In the genomic region with DNA sequence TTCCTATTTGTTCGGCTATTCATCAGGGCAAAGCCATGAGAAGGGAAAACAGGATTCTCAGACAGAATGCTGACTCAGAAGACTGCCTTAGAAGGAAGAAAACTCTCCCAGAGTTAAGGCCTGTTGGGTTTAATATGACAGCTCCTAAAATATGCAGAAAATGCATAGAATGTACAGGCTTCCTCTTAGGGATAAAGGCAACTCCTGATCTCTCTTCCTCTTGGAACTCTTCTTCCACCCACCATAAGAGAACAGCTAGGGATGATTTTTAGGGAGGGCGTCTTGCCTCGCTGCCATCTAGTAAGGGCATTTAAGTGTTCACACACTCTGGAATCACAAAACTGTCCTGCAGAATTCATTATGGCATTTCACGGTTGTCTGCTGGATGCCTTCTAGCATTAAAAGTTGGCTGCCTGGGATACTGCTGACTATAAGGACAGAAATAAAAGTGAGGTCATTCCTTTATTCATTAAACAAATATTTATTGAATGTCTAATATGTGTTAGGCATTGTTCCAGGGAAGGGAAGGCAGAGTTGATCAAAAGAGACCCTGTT, we compare ENCODE assay signal across 1 cellular context.
TF ChIP-seq lines count a peak whose summit lies in the region.

No MANE protein-coding gene starts in this region.

TF ChIP-seq in IMR-90, 13 proteins besides CTCF, POLR2A, EP300 and RAD21 (continued from another document):
- TF ChIP-seq BHLHE40 (IDR thresholded peaks at IDR 0.05; ENCODE audit: low read depth, low read length) (no peak), RFX5 (IDR thresholded peaks at IDR 0.05; ENCODE audit: low read depth, low read length) (no peak), MXI1 (IDR thresholded peaks at IDR 0.05; ENCODE audit: borderline replicate concordance, low read depth, low read length) (no peak)
